21 cellular contexts compared by ENCODE assay signal in genomic region chr13:91592050-91593014, GRCh38.
"Had no signal": no experiment of that assay in that cellular context is flagged by ENCODE, and none has a peak within 500 bp of the region (broad histone marks: within the 10 kb centered on the region; RNA-seq: fewer than 3 reads in every experiment).

No MANE protein-coding gene starts in this region.

- ATAC-seq: activated CD8-positive, alpha-beta T cell treated with anti-CD3 and anti-CD28 coated beads for 36 hours; activated T-cell treated with anti-CD3 and anti-CD28 coated beads, Interleukin-2, amount 50 U/mL, for 4 hours; left lobe of liver; pancreas; sciatic nerve; T-cell had no signal

- H3K4me1 Mint-ChIP-seq: central memory CD8-positive, alpha-beta T cell; naive B cell; neural progenitor cell; T-cell had no signal

- H3K36me3 Mint-ChIP-seq: naive B cell, neural progenitor cell, T-cell had no signal

- H3K27me3 Mint-ChIP-seq: activated CD8-positive, alpha-beta T cell treated with anti-CD3 and anti-CD28 coated beads for 36 hours; central memory CD8-positive, alpha-beta T cell; naive B cell; T-cell had no signal

- H3K9me3 Mint-ChIP-seq: neural progenitor cell had no signal

- H3K27ac Mint-ChIP-seq: activated CD8-positive, alpha-beta T cell treated with anti-CD3 and anti-CD28 coated beads for 36 hours; naive B cell; neural progenitor cell; T-cell had no signal

- DNase-seq: activated CD4-positive, alpha-beta T cell treated with anti-CD3 and anti-CD28 coated beads for 1 hour; activated CD8-positive, alpha-beta T cell treated with anti-CD3 and anti-CD28 coated beads for 36 hours; activated effector memory CD4-positive, alpha-beta T cell treated with Interleukin-2 at 50 U/mL for 16 hours; activated naive CD4-positive, alpha-beta T cell treated with anti-CD3 and anti-CD28 coated beads, Interleukin-2, amount 50 U/mL, for 16 hours; activated T-cell treated with anti-CD3 and anti-CD28 coated beads, Interleukin-2, amount 50 U/mL, for 4 hours; brain microvascular endothelial cell; effector CD8-positive, alpha-beta T cell; foreskin melanocyte; head of caudate nucleus; mammary epithelial cell; naive B cell; spleen; stimulated activated CD4-positive, alpha-beta T cell treated with anti-CD3 and anti-CD28 coated beads, Interleukin-1b, Interleukin-23, amount 100 ng/mL, for 48 hours; T-cell; T-helper 9 cell; thyroid gland had no signal

- H3K4me3 Mint-ChIP-seq: activated CD8-positive, alpha-beta T cell treated with anti-CD3 and anti-CD28 coated beads for 36 hours; activated T-cell treated with anti-CD3 and anti-CD28 coated beads, Interleukin-2, amount 50 U/mL, for 4 hours; central memory CD8-positive, alpha-beta T cell; naive B cell; neural progenitor cell; T-cell had no signal
